In the genomic region with DNA sequence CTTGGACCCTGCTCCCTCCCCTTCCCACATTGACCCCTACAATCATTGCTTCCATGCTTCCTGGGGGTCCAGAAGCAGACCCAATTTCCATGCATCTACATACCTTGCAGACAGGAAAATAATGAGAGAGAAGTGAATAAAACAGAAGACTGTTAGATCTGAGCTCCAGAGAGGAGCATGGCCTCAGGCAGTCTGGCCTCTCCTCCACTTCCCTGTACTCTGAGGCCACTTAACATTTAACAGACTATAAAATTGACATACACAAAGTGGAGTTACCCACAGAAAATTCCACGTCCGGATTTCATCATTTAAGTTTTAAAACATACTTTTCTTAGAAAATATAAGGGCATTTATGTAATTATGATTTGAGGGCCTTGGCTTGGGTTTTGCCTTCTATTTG, we compare ENCODE assay signal across 15 cellular contexts. TPM values are rescaled to one million over a fixed set of nuclear protein-coding genes. Genes with fewer than 3 reads are reported as not detected.
"Had no signal": no experiment of that assay in that cellular context is flagged by ENCODE, and none has a peak within 500 bp of the region (broad histone marks: within the 10 kb centered on the region; RNA-seq: fewer than 3 reads in every experiment).

No MANE protein-coding gene starts in this region.

- H3K4me3 ChIP-seq: heart left ventricle, ovary, right atrium auricular region, sigmoid colon, skin epidermis, upper lobe of left lung, uterus had no signal

- H3K9me3 ChIP-seq: heart left ventricle, ovary, right atrium auricular region, sigmoid colon, upper lobe of left lung, uterus had no signal

- ATAC-seq: esophagus mucosa; heart left ventricle; naive thymus-derived CD4-positive, alpha-beta T cell had no signal

- H3K36me3 Mint-ChIP-seq: naive thymus-derived CD4-positive, alpha-beta T cell had no signal

- H3K27me3 ChIP-seq: ovary had no signal

- H3K27ac ChIP-seq: heart left ventricle, ovary, right atrium auricular region, sigmoid colon, skin epidermis, upper lobe of left lung, uterus had no signal

- H3K4me3 Mint-ChIP-seq: naive thymus-derived CD4-positive, alpha-beta T cell had no signal

- DNase-seq: effector memory CD4-positive, alpha-beta T cell; heart left ventricle; hippocampal formation; kidney glomerular epithelial cell; mesendoderm; naive thymus-derived CD4-positive, alpha-beta T cell; ovary; sigmoid colon; stimulated activated CD4-positive, alpha-beta T cell treated with anti-CD3 and anti-CD28 coated beads, Interleukin-12 subunit alpha, Interleukin-12 subunit beta, amount 100 ng/mL, for 4 hours; stimulated activated naive CD4-positive, alpha-beta T cell treated with Interleukin-2 at 50 U/mL for 16 hours; upper lobe of left lung; uterus had no signal

- H3K27ac Mint-ChIP-seq: naive thymus-derived CD4-positive, alpha-beta T cell had no signal

- H3K36me3 ChIP-seq: heart left ventricle, ovary, right atrium auricular region, sigmoid colon, upper lobe of left lung, uterus had no signal

RNA-seq across cellular contexts. Expression of gene PRSS12, which starts 2.1 kb away (rescaled TPM):
- total RNA-seq: naive thymus-derived CD4-positive, alpha-beta T cell had no signal
